21 cellular contexts compared by ENCODE assay signal in genomic region chr6:34003962-34004361, GRCh38.
"Had no signal": no experiment of that assay in that cellular context is flagged by ENCODE, and none has a peak within 500 bp of the region (broad histone marks: within the 10 kb centered on the region; RNA-seq: fewer than 3 reads in every experiment).

No MANE protein-coding gene starts in this region.

- H3K27ac ChIP-seq: coronary artery, epithelial cell of prostate, esophagus squamous epithelium, gastrocnemius medialis, heart right ventricle, left lung, lower lobe of right lung had no signal

- ATAC-seq: effector memory CD8-positive, alpha-beta T cell; esophagus mucosa; gastrocnemius medialis; heart right ventricle; left cardiac atrium; left lung; left ventricle myocardium superior; lower lobe of right lung had no signal

- H3K4me3 ChIP-seq: coronary artery, esophagus squamous epithelium, gastrocnemius medialis, heart right ventricle, left lung, lower lobe of right lung, mucosa of descending colon had no signal

- H3K4me1 ChIP-seq: esophagus squamous epithelium, gastrocnemius medialis, heart right ventricle, left lung, lower lobe of right lung had no signal

- H3K9me3 ChIP-seq: esophagus squamous epithelium, gastrocnemius medialis, left lung, lower lobe of right lung, mucosa of descending colon had no signal

- DNase-seq: effector CD8-positive, alpha-beta T cell; effector memory CD8-positive, alpha-beta T cell; endodermal cell; erythroblast; esophagus squamous epithelium; foreskin fibroblast; foreskin melanocyte; gastrocnemius medialis; head of caudate nucleus; heart right ventricle; hippocampal formation; left cardiac atrium; left lung; left ventricle myocardium superior; lower lobe of right lung; mesenchymal stem cell; naive B cell had no signal

- H3K36me3 ChIP-seq: esophagus squamous epithelium, gastrocnemius medialis, heart right ventricle, left lung, lower lobe of right lung had no signal
